In genomic region chr2:77018219-77018618, GRCh38 we compare ENCODE assay signal across 26 cellular contexts.
DNase-seq lines count a peak whose midpoint lies in the region; TF ChIP-seq lines count a peak whose summit lies in the region.
"Had no signal": no experiment of that assay in that cellular context is flagged by ENCODE, and none has a peak within 500 bp of the region (broad histone marks: within the 10 kb centered on the region; RNA-seq: fewer than 3 reads in every experiment).

No MANE protein-coding gene starts in this region.

- no peaks in the 10 kb centered on the region for H3K9me3 Mint-ChIP-seq in chondrocyte (ENCODE audit: low read depth)
- H3K9me3 Mint-ChIP-seq in activated CD4-positive, alpha-beta memory T cell treated with anti-CD3 and anti-CD28 coated beads, Interleukin-2, amount 10 ng/mL, durations not matched to agents 7 days and 5 days, result peaks cover 16% of the 10 kb centered on the region

- no peak overlapping the region for H3K4me2 ChIP-seq in OCI-LY1 (ENCODE audit: low read length)
- H3K4me2 ChIP-seq: BLaER1 treated with 17β-estradiol and CSF1 and Interleukin-3, amounts not matched to agents 10 nM and 100 nM; hepatocyte had no signal

- no peaks in the 10 kb centered on the region for H3K79me2 ChIP-seq in OCI-LY1 (ENCODE audit: insufficient read depth, low read length)
- H3K79me2 ChIP-seq: hepatocyte had no signal

- H3F3A ChIP-seq in OCI-LY1 (ENCODE audit: insufficient read depth, low read length), result no peaks in the 10 kb centered on the region

- H3K27ac Mint-ChIP-seq in chondrocyte (ENCODE audit: unreplicated experiment), result no peak overlapping the region
- no peak overlapping the region for H3K27ac Mint-ChIP-seq in activated CD4-positive, alpha-beta memory T cell treated with anti-CD3 and anti-CD28 coated beads, Interleukin-2, amount 10 ng/mL, durations not matched to agents 7 days and 5 days
- H3K27ac Mint-ChIP-seq: activated naive CD8-positive, alpha-beta T cell; stimulated activated memory B cell treated with anti-CD40 and anti-IgM and Interleukin-4, amounts not matched to agents 10 μg/mL and 1 μg/mL and 100 μg/mL, for 72 hours had no signal

- no peak overlapping the region for H3K4me3 Mint-ChIP-seq in chondrocyte (ENCODE audit: unreplicated experiment)
- no peak overlapping the region for H3K4me3 Mint-ChIP-seq in activated CD4-positive, alpha-beta memory T cell treated with anti-CD3 and anti-CD28 coated beads, Interleukin-2, amount 10 ng/mL, durations not matched to agents 7 days and 5 days
- H3K4me3 Mint-ChIP-seq: activated naive CD8-positive, alpha-beta T cell; stimulated activated memory B cell treated with anti-CD40 and anti-IgM and Interleukin-4, amounts not matched to agents 10 μg/mL and 1 μg/mL and 100 μg/mL, for 72 hours had no signal

- TF ChIP-seq CTCF in OCI-LY1 (IDR thresholded peaks at IDR 0.05; ENCODE audit: low read length) (no peak), chondrocyte (IDR thresholded peaks at IDR 0.05) (no peak)

- POLR2A ChIA-PET in activated CD4-positive, alpha-beta memory T cell treated with anti-CD3 and anti-CD28 coated beads, Interleukin-2, amount 10 ng/mL, durations not matched to agents 7 days and 5 days (lab: Charles Lee), result no interaction called here

- H3K36me3 Mint-ChIP-seq in chondrocyte (ENCODE audit: low read depth), result no peaks in the 10 kb centered on the region
- H3K36me3 Mint-ChIP-seq in activated CD4-positive, alpha-beta memory T cell treated with anti-CD3 and anti-CD28 coated beads, Interleukin-2, amount 10 ng/mL, durations not matched to agents 7 days and 5 days (ENCODE audit: low read depth), result no peaks in the 10 kb centered on the region
- H3K36me3 Mint-ChIP-seq: activated naive CD8-positive, alpha-beta T cell; stimulated activated memory B cell treated with anti-CD40 and anti-IgM and Interleukin-4, amounts not matched to agents 10 μg/mL and 1 μg/mL and 100 μg/mL, for 72 hours had no signal

- H3K36me3 ChIP-seq in OCI-LY1 (ENCODE audit: insufficient read depth, low read length), result no peaks in the 10 kb centered on the region
- H3K36me3 ChIP-seq: BLaER1 treated with 17β-estradiol and CSF1 and Interleukin-3, amounts not matched to agents 10 nM and 100 nM; gastroesophageal sphincter; left lung; prostate gland had no signal

- no peaks in the 10 kb centered on the region for H4K20me1 ChIP-seq in OCI-LY1 (ENCODE audit: insufficient read depth, low read length)
- H4K20me1 ChIP-seq: BLaER1 treated with 17β-estradiol and CSF1 and Interleukin-3, amounts not matched to agents 10 nM and 100 nM had no signal

- H2AFZ ChIP-seq in OCI-LY1 (ENCODE audit: low read length), result peak overlapping the region; percentile 55; the same call in 1 of the 2 replicates
- H2AFZ ChIP-seq: hepatocyte had no signal

- peaks cover 20% of the 10 kb centered on the region for H3K4me1 ChIP-seq in OCI-LY1 (ENCODE audit: insufficient read depth, low read length, severe bottlenecking)
- H3K4me1 ChIP-seq: BLaER1 treated with 17β-estradiol and CSF1 and Interleukin-3, amounts not matched to agents 10 nM and 100 nM; gastroesophageal sphincter; left lung; prostate gland had no signal

- H3K9me3 ChIP-seq in OCI-LY1 (ENCODE audit: low read length), result no peaks in the 10 kb centered on the region
- H3K9me3 ChIP-seq: gastroesophageal sphincter, prostate gland had no signal

- no peak overlapping the region for H3K4me3 ChIP-seq in OCI-LY1 (ENCODE audit: low read depth, low read length, poor library complexity, severe bottlenecking)
- H3K4me3 ChIP-seq: BLaER1 treated with 17β-estradiol and CSF1 and Interleukin-3, amounts not matched to agents 10 nM and 100 nM; gastroesophageal sphincter; hepatocyte; left lung; prostate gland had no signal

- no peak overlapping the region for H3K9ac ChIP-seq in OCI-LY1 (ENCODE audit: low read length)
- H3K9ac ChIP-seq: BLaER1 treated with 17β-estradiol and CSF1 and Interleukin-3, amounts not matched to agents 10 nM and 100 nM had no signal

- H3K27me3 Mint-ChIP-seq in chondrocyte (ENCODE audit: low read depth), result no peaks in the 10 kb centered on the region
- no peaks in the 10 kb centered on the region for H3K27me3 Mint-ChIP-seq in activated CD4-positive, alpha-beta memory T cell treated with anti-CD3 and anti-CD28 coated beads, Interleukin-2, amount 10 ng/mL, durations not matched to agents 7 days and 5 days
- H3K27me3 Mint-ChIP-seq: activated naive CD8-positive, alpha-beta T cell; stimulated activated memory B cell treated with anti-CD40 and anti-IgM and Interleukin-4, amounts not matched to agents 10 μg/mL and 1 μg/mL and 100 μg/mL, for 72 hours had no signal

- H3K27me3 ChIP-seq in OCI-LY1 (ENCODE audit: insufficient read depth, low read length), result no peaks in the 10 kb centered on the region
- H3K27me3 ChIP-seq: BLaER1 treated with 17β-estradiol and CSF1 and Interleukin-3, amounts not matched to agents 10 nM and 100 nM; gastroesophageal sphincter; hepatocyte; left lung had no signal

- DNase-seq in NCI-H146 (lab: John Stamatoyannopoulos, UW) (peak; percentile 95), iPS-NIHi7 (ENCODE audit: extremely low spot score) (peak; percentile 12), renal cortical epithelial cell (ENCODE audit: low read depth) (peak; percentile 27), GM19240 (ENCODE audit: insufficient read length, low spot score) (no peak), chondrocyte (ENCODE audit: low spot score) (no peak)
- DNase-seq in activated CD4-positive, alpha-beta memory T cell treated with anti-CD3 and anti-CD28 coated beads, Interleukin-2, amount 10 ng/mL, durations not matched to agents 7 days and 5 days, result no peak
- DNase-seq: activated CD4-positive, alpha-beta T cell treated with anti-CD3 and anti-CD28 coated beads for 4 hours; activated effector memory CD4-positive, alpha-beta T cell treated with Interleukin-2 at 50 U/mL for 16 hours; anterior cingulate cortex; Kasumi-1; left lung; mesenchymal stem cell; NCI-H1436 treated with DMSO at 0.1 percent for 48 hours; NCI-H524; nucleus accumbens; SHP77 treated with DMSO at 0.1 percent for 48 hours; T1000; trophoblast cell had no signal

- H3K9me2 ChIP-seq in OCI-LY1 (ENCODE audit: low read depth, low read length), result no peaks in the 10 kb centered on the region

- no peak overlapping the region for H3K27ac ChIP-seq in OCI-LY1 (ENCODE audit: low read depth, low read length, poor library complexity, severe bottlenecking)
- H3K27ac ChIP-seq: BLaER1 treated with 17β-estradiol and CSF1 and Interleukin-3, amounts not matched to agents 10 nM and 100 nM; gastroesophageal sphincter; hepatocyte; left lung; prostate gland; VCaP had no signal

- CTCF ChIA-PET in activated CD4-positive, alpha-beta memory T cell treated with anti-CD3 and anti-CD28 coated beads, Interleukin-2, amount 10 ng/mL, durations not matched to agents 7 days and 5 days (lab: Charles Lee), result no interaction called here

- H3K4me1 Mint-ChIP-seq in chondrocyte (ENCODE audit: low read depth), result no peaks in the 10 kb centered on the region
- H3K4me1 Mint-ChIP-seq in activated CD4-positive, alpha-beta memory T cell treated with anti-CD3 and anti-CD28 coated beads, Interleukin-2, amount 10 ng/mL, durations not matched to agents 7 days and 5 days, result no peaks in the 10 kb centered on the region
- H3K4me1 Mint-ChIP-seq: stimulated activated memory B cell treated with anti-CD40 and anti-IgM and Interleukin-4, amounts not matched to agents 10 μg/mL and 1 μg/mL and 100 μg/mL, for 72 hours had no signal

Comparison
In these comparisons a context has a peak if more than half of its experiments do, and no peak if none do; other contexts are left out.
1. DNase-seq: peak in NCI-H146 (single experiment), iPS-NIHi7 (single experiment) and renal cortical epithelial cell (single experiment); none in GM19240 (single experiment), chondrocyte (single experiment) and activated CD4-positive, alpha-beta memory T cell treated with anti-CD3 and anti-CD28 coated beads, Interleukin-2, amount 10 ng/mL, durations not matched to agents 7 days and 5 days (single experiment).